ENCODE assay signal across 9 cellular contexts in the genomic region with DNA sequence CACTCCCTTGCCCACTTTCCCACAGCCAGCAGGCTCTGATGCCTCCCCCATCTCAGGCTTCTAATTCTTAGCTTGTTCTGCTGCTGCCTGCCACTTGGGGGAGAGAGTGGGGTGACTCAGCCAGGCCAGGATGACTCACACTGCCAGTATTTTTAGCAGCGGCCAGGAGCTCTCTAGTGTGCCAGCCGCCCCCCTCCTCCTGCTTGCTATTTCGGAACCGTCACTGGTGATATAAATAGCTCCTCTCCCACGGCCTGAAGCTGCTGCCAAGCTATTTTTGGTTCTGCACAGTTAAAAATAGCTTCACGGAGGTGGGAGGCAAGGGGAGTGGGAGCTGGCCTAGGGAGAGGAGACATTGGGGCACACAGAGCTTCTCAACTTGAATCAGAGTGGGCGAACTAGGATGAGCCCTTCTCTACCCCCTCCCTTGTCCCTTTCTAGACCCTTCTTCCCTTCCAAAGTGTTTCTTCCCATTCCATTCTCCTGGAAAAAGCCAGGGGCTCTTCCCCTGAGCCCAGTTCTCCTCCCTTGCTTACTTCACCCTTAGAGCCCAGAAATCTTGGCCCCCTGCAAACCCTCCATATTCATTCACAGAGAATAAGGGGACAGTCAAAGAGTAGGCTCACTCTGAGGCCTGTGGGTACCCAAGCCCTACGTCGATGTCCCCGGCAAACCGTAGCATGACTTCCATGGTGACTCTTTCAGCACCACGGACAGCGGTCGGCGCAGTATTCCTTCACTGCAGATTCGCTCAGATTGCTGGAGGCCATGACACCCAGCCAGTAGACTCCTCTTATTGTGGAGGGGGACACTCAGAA. TPM values are rescaled to one million over a fixed set of nuclear protein-coding genes. Genes with fewer than 3 reads are reported as not detected.
DNase-seq lines count a peak whose midpoint lies in the region; ATAC-seq and TF ChIP-seq lines count a peak whose summit lies in the region.
"Had no signal": no experiment of that assay in that cellular context is flagged by ENCODE, and none has a peak within 500 bp of the region (broad histone marks: within the 10 kb centered on the region; RNA-seq: fewer than 3 reads in every experiment).

No MANE protein-coding gene starts in this region.

- ATAC-seq in left lung (peak; percentile 80), HG03571 (IDR thresholded peaks at IDR 0.05; ENCODE audit: unreplicated experiment) (no peak)

- H3K9me3 ChIP-seq in AG04450 (ENCODE audit: control insufficient read depth, insufficient read depth, low read length) (peaks cover 13% of the 10 kb centered on the region; the same call in 1 of the 2 replicates), GM23248 (ENCODE audit: low read depth) (no peaks in the 10 kb centered on the region), left lung (no peaks in the 10 kb centered on the region)
- H3K9me3 ChIP-seq: upper lobe of left lung had no signal

- intact Hi-C loops in left lung (cut with DNase I): no loop called here

- H3K4me1 ChIP-seq in GM23248 (ENCODE audit: insufficient read depth) (peaks cover 12% of the 10 kb centered on the region), left lung (peaks cover 0 to 4% of the 10 kb centered on the region in 2 donors)

- POLR2A ChIA-PET in AG04450 (lab: Yijun Ruan, JAX): interaction anchor here (0.6 to 1.7 kb wide), 7 partner anchors 9 to 260 kb away, joined by 3 to 8 read pairs (median 4); partner anchors contain the start of genes MRPL11, YIF1A and ZDHHC24

- H3K9ac ChIP-seq in GM23248: no peak overlapping the region

- H3K4me3 ChIP-seq in AG04450 (ENCODE audit: low read depth, low read length) (no peak overlapping the region), GM23248 (peak overlapping the region; percentile 1; the same call in 1 of the 2 replicates), left lung (no peak overlapping the region)
- H3K4me3 ChIP-seq: upper lobe of left lung had no signal

- no peak overlapping the region for H3K27ac ChIP-seq in AG04450 (ENCODE audit: low read depth, low read length)
- peak overlapping the region; percentile 57 for H3K27ac ChIP-seq in GM23248
- peak overlapping the region; percentile 79 for H3K27ac ChIP-seq in cingulate gyrus (ENCODE audit: low read depth, low read length)
- no peak overlapping the region for H3K27ac ChIP-seq in left lung
- H3K27ac ChIP-seq: upper lobe of left lung had no signal

- H4K20me1 ChIP-seq in GM23248 (ENCODE audit: insufficient read depth): no peaks in the 10 kb centered on the region

- H2AFZ ChIP-seq in GM23248: no peak overlapping the region

- TF ChIP-seq CTCF in AG04450 (IDR thresholded peaks at IDR 0.05; ENCODE audit: low read depth, low read length) (peak; percentile 67), left lung (IDR thresholded peaks at IDR 0.05) (no peak)

- DNase-seq in AG04450 (ENCODE audit: low read depth, low spot score): peak; percentile 91
- peak; percentile 99 for DNase-seq in GM23248
- peak; percentile 16 for DNase-seq in NCI-H510A (lab: John Stamatoyannopoulos, UW)
- peak; percentile 88 for DNase-seq in activated CD4-positive, alpha-beta T cell treated with anti-CD3 and anti-CD28 coated beads for 48 hours
- peak in 1 of 2 donors; percentile 80 for DNase-seq in left lung
- DNase-seq in stimulated activated CD4-positive, alpha-beta T cell treated with anti-CD3 and anti-CD28 coated beads, TNF-alpha, amount 100 ng/mL, for 4 hours (ENCODE audit: low read depth in 3 of 3): peak; percentile 37 to 42 (median 40)

- H3K27me3 ChIP-seq in AG04450 (ENCODE audit: control insufficient read depth, insufficient read depth, low read length) (peaks cover 20% of the 10 kb centered on the region), GM23248 (replicated peaks; ENCODE audit: insufficient read depth) (0 out of 2 replicates have a peak, but pooled peaks cover 5% of the 10 kb centered on the region), left lung (peaks cover 13 to 78% of the 10 kb centered on the region in 2 donors)

- no peaks in the 10 kb centered on the region for H3K79me2 ChIP-seq in GM23248 (ENCODE audit: insufficient read depth)

- H3K36me3 ChIP-seq in GM23248 (ENCODE audit: low read depth) (no peaks in the 10 kb centered on the region), left lung (no peaks in the 10 kb centered on the region)
- H3K36me3 ChIP-seq: upper lobe of left lung had no signal

- peaks cover 24% of the 10 kb centered on the region for H3F3A ChIP-seq in GM23248 (ENCODE audit: insufficient read depth)

- H3K4me2 ChIP-seq in GM23248 (ENCODE audit: unreplicated experiment): peak overlapping the region; percentile 50

- in situ Hi-C loops in GM23248 (cut with MboI): no loop called here

- CTCF ChIA-PET in AG04450 (lab: Charles Lee): interaction anchor here (0.6 to 3.0 kb wide), 9 partner anchors 9 to 276 kb away, joined by 3 to 25 read pairs (median 4); partner anchors contain the start of gene PELI3

- 3 to 6% methylated on average over 15 to 16 of the region's 16 CpGs for WGBS in GM23248 (ENCODE audit: low coverage in 1 of 2, low lambda C conversion rate in 2 of 2, missing lambda C conversion rate in 2 of 2), 2 experiments

- H3K9me2 ChIP-seq in GM23248 (ENCODE audit: insufficient read depth): no peaks in the 10 kb centered on the region

RNA-seq across cellular contexts. Expression of gene NPAS4, which starts 2.5 kb away (rescaled TPM):
- 0.12 and 0.14 TPM in 2 replicates for polyA plus RNA-seq in AG04450 (2011; rRNA removed)
- 0.26 and 0.37 TPM in 2 replicates for polyA minus RNA-seq in AG04450 (2011; rRNA and poly(A)+ RNA removed)
- total RNA-seq in GM23248 (2014; rRNA removed; shearing (Covaris generic)): not detected in 2 replicates
- polyA plus RNA-seq in GM23248 (2016; fragmentation: Nextera tagmentation; extraction: Ambion mirVana): not detected in 2 replicates
- under 1 TPM in 1 of 2 donors, not detected in 1; 0.64 TPM for total RNA-seq in left lung
- total RNA-seq: upper lobe of left lung had no signal

RNA-seq across cellular contexts. Expression of gene MRPL11, which starts 20.3 kb away (rescaled TPM):
- polyA plus RNA-seq in AG04450 (2011; rRNA removed): 43.1 and 55.1 TPM in 2 replicates
- 14.8 and 17.5 TPM in 2 replicates for polyA minus RNA-seq in AG04450 (2011; rRNA and poly(A)+ RNA removed)
- 36.7 and 53.5 TPM in 2 replicates for total RNA-seq in GM23248 (2014; rRNA removed; shearing (Covaris generic))
- polyA plus RNA-seq in GM23248 (2016; fragmentation: Nextera tagmentation; extraction: Ambion mirVana): 75.7 and 76.6 TPM in 2 replicates
- total RNA-seq in left lung: 10 to 100 TPM; 29.6 to 39.5 TPM

RNA-seq across cellular contexts. Expression of gene SLC29A2, which starts 46.8 kb away (rescaled TPM):
- 0.16 and 0.46 TPM in 2 replicates for polyA plus RNA-seq in AG04450 (2011; rRNA removed)
- 0.14 and 0.26 TPM in 2 replicates for polyA minus RNA-seq in AG04450 (2011; rRNA and poly(A)+ RNA removed)
- total RNA-seq in GM23248 (2014; rRNA removed; shearing (Covaris generic)): not detected in 2 replicates
- not detected in 2 replicates for polyA plus RNA-seq in GM23248 (2016; fragmentation: Nextera tagmentation; extraction: Ambion mirVana)
- total RNA-seq in left lung: 10 to 100 TPM; 16.2 to 22.8 TPM

RNA-seq across cellular contexts. Expression of gene PELI3, which starts 48.3 kb away (rescaled TPM):
- polyA plus RNA-seq in AG04450 (2011; rRNA removed): 4.6 and 5.6 TPM in 2 replicates
- 10.1 and 11.5 TPM in 2 replicates for polyA minus RNA-seq in AG04450 (2011; rRNA and poly(A)+ RNA removed)
- total RNA-seq in GM23248 (2014; rRNA removed; shearing (Covaris generic)): 8.1 and 10.5 TPM in 2 replicates
- polyA plus RNA-seq in GM23248 (2016; fragmentation: Nextera tagmentation; extraction: Ambion mirVana): 5.3 and 5.8 TPM in 2 replicates
- total RNA-seq in left lung: 10 to 100 TPM in 1 of 2 donors, 1 to 10 TPM in 1; 7.5 to 12.9 TPM

Comparison
In these comparisons a context has a peak if more than half of its experiments do, and no peak if none do; other contexts are left out.
1. H3K27ac ChIP-seq: peak in GM23248 (single experiment) and cingulate gyrus (single experiment); none in AG04450 (single experiment) and left lung (0 of 2).
2. RNA of gene SLC29A2, which starts 46.8 kb away (total RNA-seq): 16.2 to 22.8 TPM in left lung; not detected in GM23248; every median in the first group is over 10 times any median in the second.